31 cellular contexts compared by ENCODE assay signal in the genomic region with DNA sequence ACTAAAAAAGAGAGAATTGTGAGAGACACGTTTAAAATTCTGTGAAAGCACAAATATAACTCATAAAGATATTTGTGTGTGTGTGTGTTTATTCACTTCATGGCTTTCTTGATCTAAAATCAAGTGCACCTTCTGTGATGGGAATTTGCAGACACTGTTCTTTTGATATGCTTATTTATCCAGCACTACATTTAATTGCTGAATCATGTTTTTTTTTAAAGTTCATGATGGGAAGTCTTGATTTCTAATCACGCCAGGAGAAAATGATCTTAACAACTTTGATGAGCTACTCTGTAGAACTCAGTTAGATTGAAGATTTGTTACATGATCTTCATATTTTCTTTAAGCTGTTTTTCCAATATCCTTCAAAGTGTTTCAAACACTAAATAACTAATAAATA. TPM values are rescaled to one million over a fixed set of nuclear protein-coding genes. Genes with fewer than 3 reads are reported as not detected.
"Had no signal": no experiment of that assay in that cellular context is flagged by ENCODE, and none has a peak within 500 bp of the region (broad histone marks: within the 10 kb centered on the region; RNA-seq: fewer than 3 reads in every experiment).

No MANE protein-coding gene starts in this region.

- H2AFZ ChIP-seq: parathyroid adenoma had no signal

- H3K36me3 Mint-ChIP-seq: naive thymus-derived CD8-positive, alpha-beta T cell; natural killer cell treated with Interleukin-12 subunit alpha and Interleukin-12 subunit beta and Interleukin-15 and Interleukin-18, amount 100 ng/mL, for 72 hours; stimulated activated effector memory CD8-positive, alpha-beta T cell treated with anti-CD3 and anti-CD28 coated beads, Interleukin-12 subunit alpha, Interleukin-12 subunit beta, amount 100 ng/mL, for 72 hours; stimulated activated naive B cell treated with anti-CD40 and anti-IgM and Interleukin-4, amounts not matched to agents 10 μg/mL and 1 μg/mL and 100 μg/mL, for 72 hours had no signal

- FAIRE-seq: urothelium cell line had no signal

- H3K4me1 Mint-ChIP-seq: naive thymus-derived CD8-positive, alpha-beta T cell; stimulated activated effector memory CD8-positive, alpha-beta T cell treated with anti-CD3 and anti-CD28 coated beads, Interleukin-12 subunit alpha, Interleukin-12 subunit beta, amount 100 ng/mL, for 72 hours; stimulated activated naive B cell treated with anti-CD40 and anti-IgM and Interleukin-4, amounts not matched to agents 10 μg/mL and 1 μg/mL and 100 μg/mL, for 72 hours had no signal

- H3K9ac ChIP-seq: parathyroid adenoma had no signal

- H3K27ac ChIP-seq: neutrophil, parathyroid adenoma, psoas muscle, skin epidermis, spleen, stomach, thoracic aorta, thyroid gland, tibial nerve, upper lobe of left lung, vagina had no signal

- H3K79me2 ChIP-seq: parathyroid adenoma had no signal

- H3K27me3 ChIP-seq: neutrophil, spleen, stomach, thyroid gland, tibial nerve, upper lobe of left lung, vagina had no signal

- H3K9me3 ChIP-seq: neutrophil, psoas muscle, spleen, stomach, thoracic aorta, thyroid gland, tibial nerve, upper lobe of left lung, vagina had no signal

- H3K4me2 ChIP-seq: smooth muscle cell had no signal

- DNase-seq: naive thymus-derived CD8-positive, alpha-beta T cell; nephron progenitor cell; nucleus accumbens; posterior cingulate gyrus; psoas muscle; right cardiac atrium; spleen; stimulated activated CD4-positive, alpha-beta T cell treated with anti-CD3 and anti-CD28 coated beads, Interleukin-15, amount 100 ng/mL, for 24 hours; stimulated activated CD4-positive, alpha-beta T cell treated with anti-CD3 and anti-CD28 coated beads, Interleukin-2, amount 100 ng/mL, for 24 hours; stimulated activated CD4-positive, alpha-beta T cell treated with anti-CD3 and anti-CD28 coated beads, Interleukin-2, amount 100 ng/mL, for 48 hours; stimulated activated CD4-positive, alpha-beta T cell treated with anti-CD3 and anti-CD28 coated beads, Interleukin-4, amount 100 ng/mL, for 24 hours; stimulated activated naive B cell treated with anti-CD40 and anti-IgM and Interleukin-4, amounts not matched to agents 10 μg/mL and 1 μg/mL and 100 μg/mL, for 72 hours; stimulated activated naive CD4-positive, alpha-beta T cell treated with Interleukin-2 at 50 U/mL for 16 hours; stomach; thyroid gland; trophoblast cell; upper lobe of left lung had no signal

- ATAC-seq: naive thymus-derived CD8-positive, alpha-beta T cell; natural killer cell treated with Interleukin-12 subunit alpha and Interleukin-12 subunit beta and Interleukin-15 and Interleukin-18, amount 100 ng/mL, for 72 hours; psoas muscle; right cardiac atrium; sciatic nerve; stimulated activated effector memory CD8-positive, alpha-beta T cell treated with anti-CD3 and anti-CD28 coated beads, Interleukin-12 subunit alpha, Interleukin-12 subunit beta, amount 100 ng/mL, for 72 hours; stimulated activated naive B cell treated with anti-CD40 and anti-IgM and Interleukin-4, amounts not matched to agents 10 μg/mL and 1 μg/mL and 100 μg/mL, for 72 hours had no signal

- H3K27me3 Mint-ChIP-seq: naive thymus-derived CD8-positive, alpha-beta T cell; natural killer cell treated with Interleukin-12 subunit alpha and Interleukin-12 subunit beta and Interleukin-15 and Interleukin-18, amount 100 ng/mL, for 72 hours; progenitor cell of endocrine pancreas; stimulated activated naive B cell treated with anti-CD40 and anti-IgM and Interleukin-4, amounts not matched to agents 10 μg/mL and 1 μg/mL and 100 μg/mL, for 72 hours; stimulated activated naive CD8-positive, alpha-beta T cell treated with anti-CD3 and anti-CD28 coated beads, Interleukin-15, Interleukin-2, amounts not matched to agents 100 ng/mL and 50 ng/mL, for 24 hours had no signal

- H3K4me3 Mint-ChIP-seq: naive thymus-derived CD8-positive, alpha-beta T cell; natural killer cell treated with Interleukin-12 subunit alpha and Interleukin-12 subunit beta and Interleukin-15 and Interleukin-18, amount 100 ng/mL, for 72 hours; nephron progenitor cell; neural crest cell; stimulated activated effector memory CD8-positive, alpha-beta T cell treated with anti-CD3 and anti-CD28 coated beads, Interleukin-12 subunit alpha, Interleukin-12 subunit beta, amount 100 ng/mL, for 72 hours; stimulated activated naive B cell treated with anti-CD40 and anti-IgM and Interleukin-4, amounts not matched to agents 10 μg/mL and 1 μg/mL and 100 μg/mL, for 72 hours; stimulated activated naive CD8-positive, alpha-beta T cell treated with anti-CD3 and anti-CD28 coated beads, Interleukin-15, Interleukin-2, amounts not matched to agents 100 ng/mL and 50 ng/mL, for 24 hours had no signal

- H3K4me3 ChIP-seq: psoas muscle, skin epidermis, smooth muscle cell, spleen, stomach, thoracic aorta, thyroid gland, tibial nerve, upper lobe of left lung, vagina had no signal

- H3K27ac Mint-ChIP-seq: naive thymus-derived CD8-positive, alpha-beta T cell; natural killer cell treated with Interleukin-12 subunit alpha and Interleukin-12 subunit beta and Interleukin-15 and Interleukin-18, amount 100 ng/mL, for 72 hours; nephron progenitor cell; stimulated activated effector memory CD8-positive, alpha-beta T cell treated with anti-CD3 and anti-CD28 coated beads, Interleukin-12 subunit alpha, Interleukin-12 subunit beta, amount 100 ng/mL, for 72 hours; stimulated activated naive B cell treated with anti-CD40 and anti-IgM and Interleukin-4, amounts not matched to agents 10 μg/mL and 1 μg/mL and 100 μg/mL, for 72 hours; stimulated activated naive CD8-positive, alpha-beta T cell treated with anti-CD3 and anti-CD28 coated beads, Interleukin-15, Interleukin-2, amounts not matched to agents 100 ng/mL and 50 ng/mL, for 24 hours had no signal

- H3K4me1 ChIP-seq: parathyroid adenoma, psoas muscle, spleen, stomach, thyroid gland, tibial nerve, upper lobe of left lung, vagina had no signal

- H3K9me3 Mint-ChIP-seq: nephron progenitor cell; stimulated activated effector memory CD8-positive, alpha-beta T cell treated with anti-CD3 and anti-CD28 coated beads, Interleukin-12 subunit alpha, Interleukin-12 subunit beta, amount 100 ng/mL, for 72 hours had no signal

- H3K36me3 ChIP-seq: neutrophil, spleen, stomach, thoracic aorta, thyroid gland, tibial nerve, upper lobe of left lung, vagina had no signal

RNA-seq across cellular contexts. Expression of a gene that starts 35.0 kb away (rescaled TPM):
- total RNA-seq: naive thymus-derived CD8-positive, alpha-beta T cell; natural killer cell treated with Interleukin-12 subunit alpha and Interleukin-12 subunit beta and Interleukin-15 and Interleukin-18, amount 100 ng/mL, for 72 hours had no signal
- polyA plus RNA-seq: naive thymus-derived CD8-positive, alpha-beta T cell had no signal
